25 cellular contexts compared by ENCODE assay signal in genomic region chr10:29537799-29538198, GRCh38.
DNase-seq lines count a peak whose midpoint lies in the region; ATAC-seq, FAIRE-seq and TF ChIP-seq lines count a peak whose summit lies in the region.
"Had no signal": no experiment of that assay in that cellular context is flagged by ENCODE, and none has a peak within 500 bp of the region (broad histone marks: within the 10 kb centered on the region; RNA-seq: fewer than 3 reads in every experiment).

No MANE protein-coding gene starts in this region.

- peaks cover 0 to 52% (median 16%) of the 10 kb centered on the region in 9 donors for H3K36me3 ChIP-seq in heart left ventricle
- peaks cover 0 to 5% (median under 1%) of the 10 kb centered on the region in 4 donors for H3K36me3 ChIP-seq in transverse colon
- H3K36me3 ChIP-seq: HAP-1 had no signal

- intact Hi-C loops in heart left ventricle (cut with DNase I) (loop anchor here in 2 of 10 donors (10.0 kb wide), 1 partner anchor 197 kb away; no protein-coding TSS in a partner anchor), cardiac septum (cut with DNase I) (loop anchor here (5.0 to 10.0 kb wide), 2 partner anchors 55 to 317 kb away; no protein-coding TSS in a partner anchor), transverse colon (cut with DNase I; ENCODE audit: low total_unique reads) (no loop called here)

- H3K27ac ChIP-seq in heart left ventricle (peak overlapping the region in 7 of 12 donors; percentile 3 to 87 (median 68)), transverse colon (peak overlapping the region in 3 of 4 donors; percentile 15 to 84 (median 80))
- H3K27ac ChIP-seq: PC-9 had no signal

- 49 to 62% (median 58%) methylated on average over 7 of the region's 7 CpGs for WGBS in heart left ventricle, 4 donors
- WGBS in transverse colon (ENCODE audit: low coverage in 1 of 2), 2 donors, result 66 to 82% methylated on average over 1 to 7 of the region's 7 CpGs

- no peak overlapping the region for H3K4me3 Mint-ChIP-seq in osteocyte (ENCODE audit: unreplicated experiment)

- peaks cover 41% of the 10 kb centered on the region for H3K36me3 Mint-ChIP-seq in osteocyte (ENCODE audit: unreplicated experiment)

- no peaks in the 10 kb centered on the region for H3K27me3 Mint-ChIP-seq in osteocyte (ENCODE audit: unreplicated experiment)

- H3K9me3 ChIP-seq in heart left ventricle, result no peaks in the 10 kb centered on the region
- no peaks in the 10 kb centered on the region for H3K9me3 ChIP-seq in transverse colon
- H3K9me3 ChIP-seq: HAP-1, SK-N-SH had no signal

- FAIRE-seq in D721Med (lab: Jason Lieb, UNC), result no peak
- FAIRE-seq: G401.6 had no signal

- H3K4me1 ChIP-seq in heart left ventricle, result peaks cover 3 to 79% (median 29%) of the 10 kb centered on the region in 12 donors
- peaks cover 19 to 58% (median 39%) of the 10 kb centered on the region in 4 donors for H3K4me1 ChIP-seq in transverse colon

- no peak overlapping the region for H3K27ac Mint-ChIP-seq in osteocyte (ENCODE audit: unreplicated experiment)

- no peaks in the 10 kb centered on the region for H3K27me3 ChIP-seq in heart left ventricle
- H3K27me3 ChIP-seq in transverse colon, result no peaks in the 10 kb centered on the region

- TF ChIP-seq POLR2A in heart left ventricle (IDR thresholded peaks at IDR 0.05), result no peak
- TF ChIP-seq POLR2A in transverse colon (IDR thresholded peaks at IDR 0.05), result no peak

- no peak for TF ChIP-seq CTCF in heart left ventricle (IDR thresholded peaks at IDR 0.05)
- no peak for TF ChIP-seq CTCF in osteocyte (IDR thresholded peaks at IDR 0.05)
- TF ChIP-seq CTCF in transverse colon (IDR thresholded peaks at IDR 0.05), result no peak
- TF ChIP-seq CTCF in D721Med (IDR thresholded peaks at IDR 0.05; ENCODE audit: insufficient read depth, missing control alignments), result no peak

- no peak for ATAC-seq in heart left ventricle
- ATAC-seq in HG03108 (IDR thresholded peaks at IDR 0.05; ENCODE audit: unreplicated experiment), result no peak

- H3K4me3 ChIP-seq in heart left ventricle (no peak overlapping the region), transverse colon (no peak overlapping the region)
- H3K4me3 ChIP-seq: HAP-1, PC-9 had no signal

- no peak for DNase-seq in heart left ventricle
- no peak for DNase-seq in cardiac septum (ENCODE audit: low spot score)
- DNase-seq in SK-MEL-5 (ENCODE audit: low read depth, low spot score), result peak; percentile 71
- DNase-seq in osteocyte (ENCODE audit: extremely low spot score, unreplicated experiment), result peak; percentile 32
- no peak for DNase-seq in transverse colon
- DNase-seq in epidermal melanocyte (ENCODE audit: insufficient read length, low spot score), result no peak
- no peak for DNase-seq in D721Med (ENCODE audit: insufficient read length, low spot score)
- DNase-seq: 8988T; DMS53; GOT3; NCI-H1048; NCI-H1417; NCI-H1694; NCI-H2029 treated with DMSO at 0.1 percent for 48 hours; NCI-H446 treated with DMSO at 0.1 percent for 48 hours; NCI-H526; NCI-H82; NK-92 treated with Interleukin-12 subunit alpha and Interleukin-12 subunit beta, amount 100 ng/mL, for 24 hours; PC-9; RPMI8226; SHP77 treated with DMSO at 0.1 percent for 48 hours; SK-N-SH had no signal

- peaks cover 42% of the 10 kb centered on the region for H3K4me1 Mint-ChIP-seq in osteocyte (ENCODE audit: unreplicated experiment)

- in situ Hi-C loops in SK-MEL-5 (cut with HindIII; ENCODE audit: low pct_unique_long_range_greater_than_20kb, low sequenced_read_pairs), result no loop called here
- in situ Hi-C loops in transverse colon (cut with MboI; ENCODE audit: low pct_ligation_motif_present in 1 of 4, low pct_unique_long_range_greater_than_20kb in 1 of 4, low sequenced_read_pairs in 3 of 4), result no loop called here

- no peak for TF ChIP-seq EP300 in transverse colon (IDR thresholded peaks at IDR 0.05; ENCODE audit: low read depth)

- no peaks in the 10 kb centered on the region for H3K9me3 Mint-ChIP-seq in osteocyte (ENCODE audit: unreplicated experiment)

Comparison
In these comparisons a context has a peak if more than half of its experiments do, and no peak if none do; other contexts are left out.
1. DNase-seq: peak in SK-MEL-5 (single experiment) and osteocyte (single experiment); none in heart left ventricle (0 of 5), cardiac septum (single experiment), transverse colon (single experiment), epidermal melanocyte (single experiment) and D721Med (single experiment).